Comparison of ENCODE assay signal across 8 cellular contexts in genomic region chr12:69879007-69879960, GRCh38. TPM values are rescaled to one million over a fixed set of nuclear protein-coding genes. Genes with fewer than 3 reads are reported as not detected.
DNase-seq lines count a peak whose midpoint lies in the region; ATAC-seq and TF ChIP-seq lines count a peak whose summit lies in the region.

No MANE protein-coding gene starts in this region.

- no peaks in the 10 kb centered on the region for H3K4me1 ChIP-seq in CD4-positive, CD25-positive, alpha-beta regulatory T cell (ENCODE audit: control insufficient read depth, insufficient read depth, low read length, poor library complexity, severe bottlenecking)
- H3K4me1 ChIP-seq in mucosa of descending colon (ENCODE audit: low read depth) = no peaks in the 10 kb centered on the region

- DNase-seq in CD4-positive, CD25-positive, alpha-beta regulatory T cell = peak; percentile 36 to 62 (median 55)
- DNase-seq in NCI-H524 treated with DMSO at 0.1 percent for 48 hours (lab: John Stamatoyannopoulos, UW) = peak; percentile 15
- DNase-seq in activated CD4-positive, alpha-beta T cell treated with anti-CD3 and anti-CD28 coated beads, Interleukin-2, amount 50 U/mL, for 4 hours = peak; percentile 51 to 55
- DNase-seq in effector CD8-positive, alpha-beta T cell (lab: John Stamatoyannopoulos, UW) = peak; percentile 24
- DNase-seq in mucosa of descending colon = peak; percentile 54 to 88 (median 70)
- DNase-seq in stimulated activated CD8-positive, alpha-beta memory T cell treated with anti-CD3 and anti-CD28 coated beads, Interleukin-2, amount 100 ng/mL, for 48 hours (ENCODE audit: low read depth in 2 of 2) = peak; percentile 27 to 46

- no peak overlapping the region for H3K4me3 Mint-ChIP-seq in CD4-positive, CD25-positive, alpha-beta regulatory T cell

- peaks cover 0 to 4% (median 0%) of the 10 kb centered on the region in 4 donors for H3K4me1 Mint-ChIP-seq in CD4-positive, CD25-positive, alpha-beta regulatory T cell

- no peaks in the 10 kb centered on the region for H3K36me3 ChIP-seq in CD4-positive, CD25-positive, alpha-beta regulatory T cell (ENCODE audit: control insufficient read depth, insufficient read depth, low read length)
- H3K36me3 ChIP-seq in mucosa of descending colon (ENCODE audit: low read depth) = no peaks in the 10 kb centered on the region

- no peaks in the 10 kb centered on the region for H3K9me3 ChIP-seq in CD4-positive, CD25-positive, alpha-beta regulatory T cell (ENCODE audit: control insufficient read depth in 2 of 2, low read length in 2 of 2)
- no peaks in the 10 kb centered on the region for H3K9me3 ChIP-seq in mucosa of descending colon

- no peak overlapping the region for H3K4me3 ChIP-seq in CD4-positive, CD25-positive, alpha-beta regulatory T cell (ENCODE audit: low read depth, low read length)
- no peak overlapping the region for H3K4me3 ChIP-seq in mucosa of descending colon

- intact Hi-C loops in mucosa of descending colon (cut with DNase I, micrococcal nuclease) = loop anchor here in 1 of 2 donors (2.0 kb wide), 1 partner anchor 698 kb away; no protein-coding TSS in a partner anchor

- TF ChIP-seq CTCF in mucosa of descending colon (IDR thresholded peaks at IDR 0.05) = peak; percentile 71

- no peaks in the 10 kb centered on the region for H3K27me3 ChIP-seq in CD4-positive, CD25-positive, alpha-beta regulatory T cell (ENCODE audit: control insufficient read depth, insufficient read depth, low read length)

- peaks cover 13% of the 10 kb centered on the region for H3K27me3 Mint-ChIP-seq in CD4-positive, CD25-positive, alpha-beta regulatory T cell

- ATAC-seq in CD4-positive, CD25-positive, alpha-beta regulatory T cell (ENCODE audit: low read depth in 2 of 2) = peak; percentile 61 to 74
- ATAC-seq in GM19372 (IDR thresholded peaks at IDR 0.05; ENCODE audit: low read depth, unreplicated experiment) (peak; percentile 88), HG03442 (IDR thresholded peaks at IDR 0.05; ENCODE audit: unreplicated experiment) (peak; percentile 90), mucosa of descending colon (peak; percentile 96)

- H3K27ac ChIP-seq in CD4-positive, CD25-positive, alpha-beta regulatory T cell (ENCODE audit: insufficient read depth, low read length, poor library complexity, severe bottlenecking) = no peak overlapping the region

- no peaks in the 10 kb centered on the region for H3K9me3 Mint-ChIP-seq in CD4-positive, CD25-positive, alpha-beta regulatory T cell

- H3K36me3 Mint-ChIP-seq in CD4-positive, CD25-positive, alpha-beta regulatory T cell = no peaks in the 10 kb centered on the region

- H3K27ac Mint-ChIP-seq in CD4-positive, CD25-positive, alpha-beta regulatory T cell = no peak overlapping the region

RNA-seq across cellular contexts. Expression of gene MYRFL, which starts 54.3 kb away (rescaled TPM):
- total RNA-seq in CD4-positive, CD25-positive, alpha-beta regulatory T cell = not detected
- not detected for polyA plus RNA-seq in CD4-positive, CD25-positive, alpha-beta regulatory T cell
- total RNA-seq in mucosa of descending colon = under 1 TPM in 2 of 3 donors, not detected in 1; 0.23 to 0.58 TPM

Comparison
In these comparisons a context has a peak if more than half of its experiments do, and no peak if none do; other contexts are left out.
1. DNase-seq: peak in every context shown above with its lines; median percentile 70 in mucosa of descending colon; 55 in CD4-positive, CD25-positive, alpha-beta regulatory T cell; 53 in activated CD4-positive, alpha-beta T cell treated with anti-CD3 and anti-CD28 coated beads, Interleukin-2, amount 50 U/mL, for 4 hours; 36 in stimulated activated CD8-positive, alpha-beta memory T cell treated with anti-CD3 and anti-CD28 coated beads, Interleukin-2, amount 100 ng/mL, for 48 hours; 24 in effector CD8-positive, alpha-beta T cell; 15 in NCI-H524 treated with DMSO at 0.1 percent for 48 hours.